8 cellular contexts compared by ENCODE assay signal in the genomic region with DNA sequence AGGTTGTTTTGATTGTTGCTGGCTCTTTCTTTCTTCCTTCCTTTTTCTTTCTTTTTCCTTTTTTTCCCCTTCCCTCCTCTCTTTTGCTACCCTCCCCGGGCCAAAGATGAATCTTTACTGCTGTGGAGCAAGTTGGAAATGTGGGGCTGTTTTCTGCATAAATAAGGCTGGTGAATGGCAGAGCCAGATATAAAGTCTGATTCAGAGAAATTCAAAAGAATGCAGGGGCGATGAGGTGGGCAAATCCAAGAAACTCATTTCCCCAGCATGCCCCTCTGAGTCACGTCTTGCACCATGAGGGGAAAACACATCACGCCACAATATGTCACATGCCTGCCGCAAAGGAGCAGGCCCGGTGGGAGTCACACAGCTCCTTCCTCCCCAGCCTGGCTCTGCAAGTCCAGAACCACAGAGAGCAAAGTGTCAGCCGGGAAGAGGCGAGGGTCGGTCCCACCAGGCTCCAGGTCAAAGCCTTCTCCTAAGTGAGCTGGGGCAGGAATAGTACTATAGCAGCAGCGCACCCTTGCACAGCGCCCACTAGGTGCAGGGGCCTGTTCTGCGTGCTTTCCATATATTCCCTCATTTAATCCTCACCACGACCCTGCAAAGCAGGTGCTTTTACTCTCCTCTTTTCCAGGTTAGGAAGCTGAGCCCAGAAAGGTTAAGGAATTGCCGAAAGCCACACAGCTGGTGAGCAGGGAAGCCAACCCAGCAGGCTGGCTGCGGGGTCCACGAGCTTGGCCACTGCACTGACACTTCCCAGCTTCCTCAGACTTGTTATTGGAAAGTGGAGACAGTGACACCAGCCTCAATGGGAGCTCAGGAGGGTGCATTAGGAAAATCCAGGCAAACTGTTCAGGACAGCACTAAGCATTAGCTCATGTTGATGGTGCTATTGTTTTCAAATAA.
A peak's percentile ranks its signal among the peaks of the same experiment; 100 is the strongest.
DNase-seq lines count a peak whose midpoint lies in the region; ATAC-seq, FAIRE-seq and TF ChIP-seq lines count a peak whose summit lies in the region.

No MANE protein-coding gene starts in this region.

- H4K20me1 ChIP-seq in SU-DHL-6 (ENCODE audit: low read depth, low read length) = no peaks in the 10 kb centered on the region

- DNase-seq in Kasumi-1 (lab: John Stamatoyannopoulos, UW) (peak; percentile 95 to 96), adipocyte (ENCODE audit: low read depth) (peak; percentile 92), left ventricle myocardium superior (peak; percentile 59), pulmonary artery endothelial cell (ENCODE audit: low read depth, low spot score) (peak; percentile 79), urothelium cell line (ENCODE audit: low spot score) (peak; percentile 77), globus pallidus (ENCODE audit: low spot score) (no peak)

- no peaks in the 10 kb centered on the region for H3F3A ChIP-seq in SU-DHL-6 (ENCODE audit: insufficient read depth)

- intact Hi-C loops in left ventricle myocardium superior (cut with micrococcal nuclease) = loop anchor here (10.0 kb wide), 1 partner anchor 90 kb away; a partner anchor contains a TSS

- H3K27me3 ChIP-seq in SU-DHL-6 (ENCODE audit: low read length) (0 out of 2 replicates have a peak, but pooled peaks cover 3% of the 10 kb centered on the region), adipocyte (replicated peaks; ENCODE audit: control insufficient read depth, insufficient read depth, low read length) (no peaks in the 10 kb centered on the region)

- no peak overlapping the region for H2AFZ ChIP-seq in SU-DHL-6 (ENCODE audit: low read depth, low read length, severe bottlenecking)

- FAIRE-seq in urothelium cell line (lab: Jason Lieb, UNC) = no peak

- H3K4me2 ChIP-seq in SU-DHL-6 (ENCODE audit: low read depth, low read length, poor library complexity, severe bottlenecking) = peak overlapping the region; percentile 42

- H3K4me3 ChIP-seq in GM08714 (ENCODE audit: low read length) (peak overlapping the region; percentile 48; the same call in 1 of the 2 replicates), SU-DHL-6 (ENCODE audit: insufficient read depth, low read length, poor library complexity, severe bottlenecking) (no peak overlapping the region), adipocyte (ENCODE audit: low read length) (peak overlapping the region; percentile 76)

- H3K36me3 ChIP-seq in SU-DHL-6 (ENCODE audit: low read length) (no peaks in the 10 kb centered on the region), adipocyte (ENCODE audit: control insufficient read depth, insufficient read depth, low read length, severe bottlenecking) (no peaks in the 10 kb centered on the region)

- no peaks in the 10 kb centered on the region for H3K9me3 ChIP-seq in SU-DHL-6 (ENCODE audit: insufficient read depth, low read length)
- H3K9me3 ChIP-seq in adipocyte (ENCODE audit: control insufficient read depth, low read length) = no peaks in the 10 kb centered on the region

- peaks cover 41% of the 10 kb centered on the region for H3K4me1 ChIP-seq in adipocyte (ENCODE audit: control insufficient read depth, insufficient read depth, low read length)

- no peaks in the 10 kb centered on the region for H3K9me2 ChIP-seq in SU-DHL-6 (replicated peaks; ENCODE audit: insufficient read depth, low read length)

- no peak for ATAC-seq in left ventricle myocardium superior

- no peaks in the 10 kb centered on the region for H3K79me2 ChIP-seq in SU-DHL-6 (ENCODE audit: insufficient read depth, low read length)

- TF ChIP-seq CTCF in SU-DHL-6 (IDR thresholded peaks at IDR 0.05; ENCODE audit: insufficient read depth, low read length, poor library complexity, severe bottlenecking) = peak; percentile 41

- no peak overlapping the region for H3K27ac ChIP-seq in SU-DHL-6 (ENCODE audit: low read depth, low read length)

- H3K9ac ChIP-seq in SU-DHL-6 (ENCODE audit: low read length) (0 out of 2 replicates have a peak overlapping the region, but pooled peaks have one; percentile 24), adipocyte (ENCODE audit: low read length) (peak overlapping the region; percentile 95)
